In the genomic region with DNA sequence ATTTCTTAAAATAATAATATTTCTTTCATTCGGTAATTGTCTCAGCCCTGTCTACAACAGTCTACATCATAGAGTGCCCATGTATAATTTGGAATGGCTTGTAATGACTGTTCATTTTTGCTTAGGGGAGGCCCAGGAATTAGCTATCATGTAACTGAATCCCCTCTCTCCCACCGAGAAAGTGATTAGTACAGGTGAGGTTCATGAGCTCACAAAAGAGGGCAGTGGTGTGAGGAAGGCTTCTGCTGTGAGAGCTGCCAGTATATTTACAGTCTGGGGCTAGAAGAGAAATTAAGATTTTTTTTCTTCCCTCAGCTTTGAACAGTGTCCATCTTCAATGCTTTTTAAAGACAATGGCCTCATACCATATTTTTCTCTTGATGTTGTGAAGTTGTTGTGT, we compare ENCODE assay signal across 24 cellular contexts.
"Had no signal": no experiment of that assay in that cellular context is flagged by ENCODE, and none has a peak within 500 bp of the region (broad histone marks: within the 10 kb centered on the region; RNA-seq: fewer than 3 reads in every experiment).

No MANE protein-coding gene starts in this region.

- H3K27ac ChIP-seq: coronary artery, esophagus squamous epithelium, heart right ventricle, lower lobe of right lung, neutrophil, pancreas, right lobe of liver, suprapubic skin, transverse colon, upper lobe of right lung, uterus had no signal

- H3K36me3 ChIP-seq: esophagus squamous epithelium, heart right ventricle, lower lobe of right lung, neutrophil, pancreas, right lobe of liver, suprapubic skin, transverse colon, upper lobe of right lung, uterus had no signal

- H3K4me1 Mint-ChIP-seq: naive thymus-derived CD8-positive, alpha-beta T cell; stimulated activated naive B cell treated with anti-CD40 and anti-IgM and Interleukin-4, amounts not matched to agents 10 μg/mL and 1 μg/mL and 100 μg/mL, for 72 hours had no signal

- H3K9me3 ChIP-seq: esophagus squamous epithelium, lower lobe of right lung, neutrophil, pancreas, right lobe of liver, suprapubic skin, transverse colon, upper lobe of right lung, uterus had no signal

- H3K4me1 ChIP-seq: heart right ventricle, lower lobe of right lung, pancreas, right lobe of liver, transverse colon, upper lobe of right lung, uterus had no signal

- H3K27ac Mint-ChIP-seq: naive thymus-derived CD8-positive, alpha-beta T cell; stimulated activated naive B cell treated with anti-CD40 and anti-IgM and Interleukin-4, amounts not matched to agents 10 μg/mL and 1 μg/mL and 100 μg/mL, for 72 hours; stimulated activated naive CD8-positive, alpha-beta T cell treated with anti-CD3 and anti-CD28 coated beads, Interleukin-15, Interleukin-2, amounts not matched to agents 100 ng/mL and 50 ng/mL, for 24 hours had no signal

- DNase-seq: dermis blood vessel endothelial cell; effector memory CD4-positive, alpha-beta T cell; esophagus squamous epithelium; foreskin melanocyte; glutamatergic neuron; heart right ventricle; hippocampal formation; left cardiac atrium; left ventricle myocardium superior; lower lobe of right lung; naive thymus-derived CD8-positive, alpha-beta T cell; pancreas; right lobe of liver; small intestine; stimulated activated CD4-positive, alpha-beta T cell treated with anti-CD3 and anti-CD28 coated beads, Interleukin-15, amount 100 ng/mL, for 24 hours; stimulated activated CD4-positive, alpha-beta T cell treated with anti-CD3 and anti-CD28 coated beads, Interleukin-2, amount 100 ng/mL, for 48 hours; stimulated activated naive B cell treated with anti-CD40 and anti-IgM and Interleukin-4, amounts not matched to agents 10 μg/mL and 1 μg/mL and 100 μg/mL, for 72 hours; transverse colon; upper lobe of right lung; uterus had no signal

- H3K27me3 Mint-ChIP-seq: naive thymus-derived CD8-positive, alpha-beta T cell; stimulated activated naive B cell treated with anti-CD40 and anti-IgM and Interleukin-4, amounts not matched to agents 10 μg/mL and 1 μg/mL and 100 μg/mL, for 72 hours; stimulated activated naive CD8-positive, alpha-beta T cell treated with anti-CD3 and anti-CD28 coated beads, Interleukin-15, Interleukin-2, amounts not matched to agents 100 ng/mL and 50 ng/mL, for 24 hours had no signal

- ATAC-seq: heart right ventricle; left cardiac atrium; left ventricle myocardium superior; lower lobe of right lung; naive thymus-derived CD8-positive, alpha-beta T cell; pancreas; right lobe of liver; stimulated activated naive B cell treated with anti-CD40 and anti-IgM and Interleukin-4, amounts not matched to agents 10 μg/mL and 1 μg/mL and 100 μg/mL, for 72 hours; upper lobe of right lung had no signal

- H3K4me3 Mint-ChIP-seq: naive thymus-derived CD8-positive, alpha-beta T cell; stimulated activated naive B cell treated with anti-CD40 and anti-IgM and Interleukin-4, amounts not matched to agents 10 μg/mL and 1 μg/mL and 100 μg/mL, for 72 hours; stimulated activated naive CD8-positive, alpha-beta T cell treated with anti-CD3 and anti-CD28 coated beads, Interleukin-15, Interleukin-2, amounts not matched to agents 100 ng/mL and 50 ng/mL, for 24 hours had no signal

- H3K4me3 ChIP-seq: coronary artery, esophagus squamous epithelium, heart right ventricle, lower lobe of right lung, pancreas, right lobe of liver, suprapubic skin, transverse colon, upper lobe of right lung, uterus had no signal

- H3K27me3 ChIP-seq: esophagus squamous epithelium, heart right ventricle, neutrophil, pancreas, right lobe of liver, suprapubic skin, transverse colon, upper lobe of right lung, uterus had no signal

- H3K36me3 Mint-ChIP-seq: naive thymus-derived CD8-positive, alpha-beta T cell; stimulated activated naive B cell treated with anti-CD40 and anti-IgM and Interleukin-4, amounts not matched to agents 10 μg/mL and 1 μg/mL and 100 μg/mL, for 72 hours had no signal

- H3K9me3 Mint-ChIP-seq: stimulated activated naive CD8-positive, alpha-beta T cell treated with anti-CD3 and anti-CD28 coated beads, Interleukin-15, Interleukin-2, amounts not matched to agents 100 ng/mL and 50 ng/mL, for 24 hours had no signal
